ENCODE assay signal across 8 cellular contexts in the genomic region with DNA sequence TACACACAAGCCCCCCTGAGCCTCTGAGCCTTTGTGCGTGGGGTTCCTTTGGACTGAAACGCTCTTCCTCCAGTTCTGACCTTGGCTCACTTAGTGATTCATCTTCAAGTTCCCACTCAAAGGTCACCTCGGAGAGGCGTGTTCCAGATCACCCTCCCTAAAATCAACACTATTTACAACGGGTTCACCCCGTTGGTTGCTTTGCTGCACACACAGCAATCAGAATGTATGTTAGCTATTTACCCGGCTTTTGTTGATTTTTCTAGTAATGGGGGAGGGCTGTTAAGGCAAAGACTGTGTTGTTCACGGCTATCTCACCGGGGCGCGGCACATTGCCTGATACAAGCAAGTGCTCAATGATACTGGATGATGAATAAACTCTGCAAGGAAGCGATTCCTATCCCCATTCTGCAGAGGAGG. TPM values are rescaled to one million over a fixed set of nuclear protein-coding genes. Genes with fewer than 3 reads are reported as not detected.
DNase-seq lines count a peak whose midpoint lies in the region; ATAC-seq and TF ChIP-seq lines count a peak whose summit lies in the region.

No MANE protein-coding gene starts in this region.

- H3K9me3 ChIP-seq in RWPE2 (ENCODE audit: severe bottlenecking), result no peaks in the 10 kb centered on the region
- H3K9me3 ChIP-seq in parathyroid adenoma (ENCODE audit: control insufficient read depth, low read length), result no peaks in the 10 kb centered on the region

- ATAC-seq in RWPE2 (ENCODE audit: low read depth) (no peak), GM21390 (IDR thresholded peaks at IDR 0.05; ENCODE audit: unreplicated experiment) (no peak)

- POLR2A ChIA-PET in HEK293T (lab: Yijun Ruan, JAX), result no interaction called here

- TF ChIP-seq CTCF in RWPE2 (IDR thresholded peaks at IDR 0.05; ENCODE audit: poor library complexity, severe bottlenecking) (no peak), fibroblast of mammary gland (conservative IDR thresholded peaks at IDR 0.05; ENCODE audit: control insufficient read depth, insufficient read depth, low read depth, low read length) (no peak), parathyroid adenoma (IDR thresholded peaks at IDR 0.05) (no peak)

- H3K4me1 ChIP-seq in RWPE2 (ENCODE audit: insufficient read depth, poor library complexity, severe bottlenecking) (peaks cover 5% of the 10 kb centered on the region), parathyroid adenoma (peaks cover 11% of the 10 kb centered on the region)

- H3K4me3 ChIP-seq in RWPE2 (ENCODE audit: severe bottlenecking), result peak overlapping the region; percentile 73
- H3K4me3 ChIP-seq in fibroblast of mammary gland (ENCODE audit: control insufficient read depth, low read depth, low read length), result peak overlapping the region; percentile 70
- H3K4me3 ChIP-seq in parathyroid adenoma (ENCODE audit: low read depth, low read length), result peak overlapping the region; percentile 87

- H3K27me3 ChIP-seq in RWPE2 (ENCODE audit: insufficient read depth, poor library complexity, severe bottlenecking) (no peaks in the 10 kb centered on the region), parathyroid adenoma (ENCODE audit: control insufficient read depth, insufficient read depth, low read length) (no peaks in the 10 kb centered on the region)

- in situ Hi-C loops in G401 (cut with HindIII; ENCODE audit: low sequenced_read_pairs), result no loop called here

- H3K9ac ChIP-seq in parathyroid adenoma, result no peak overlapping the region

- H3K27ac ChIP-seq in RWPE2 (ENCODE audit: poor library complexity, severe bottlenecking) (no peak overlapping the region), parathyroid adenoma (no peak overlapping the region)

- CTCF ChIA-PET in HEK293T (lab: Yijun Ruan, JAX), result no interaction called here

- no peaks in the 10 kb centered on the region for H3K79me2 ChIP-seq in parathyroid adenoma

- DNase-seq in G401 (ENCODE audit: low spot score), result peak; percentile 8
- no peak for DNase-seq in RWPE2 (ENCODE audit: low spot score)
- no peak for DNase-seq in fibroblast of mammary gland (ENCODE audit: low read depth)
- no peak for DNase-seq in DMS114 treated with DMSO at 0.1 percent for 48 hours (lab: John Stamatoyannopoulos, UW; ENCODE audit: unreplicated experiment)
- DNase-seq in HEK293T (ENCODE audit: extremely low spot score), result no peak
- no peak for DNase-seq in stimulated activated naive CD4-positive, alpha-beta T cell treated with Interleukin-2 at 50 U/mL for 16 hours (lab: John Stamatoyannopoulos, UW)

- H3K36me3 ChIP-seq in RWPE2 (ENCODE audit: low read depth) (no peaks in the 10 kb centered on the region), parathyroid adenoma (ENCODE audit: control insufficient read depth, insufficient read depth, low read length) (no peaks in the 10 kb centered on the region)

- H2AFZ ChIP-seq in parathyroid adenoma, result peak overlapping the region; percentile 87

- peak overlapping the region; percentile 73 for H3K4me2 ChIP-seq in parathyroid adenoma (ENCODE audit: low read length)

TF ChIP-seq in HEK293T, 16 proteins besides CTCF, POLR2A, EP300 and RAD21:
- TF ChIP-seq L3MBTL2 (conservative IDR thresholded peaks at IDR 0.05) (no peak), CTBP1 (IDR thresholded peaks at IDR 0.05; ENCODE audit: borderline replicate concordance) (no peak), ELF4 (IDR thresholded peaks at IDR 0.05) (no peak), FOXM1 (IDR thresholded peaks at IDR 0.05; ENCODE audit: borderline replicate concordance) (no peak), TARDBP (IDR thresholded peaks at IDR 0.05) (no peak), ARNT (IDR thresholded peaks at IDR 0.05) (no peak), FOXA1 (IDR thresholded peaks at IDR 0.05) (no peak), SUZ12 (IDR thresholded peaks at IDR 0.05) (no peak), FOXK2 (IDR thresholded peaks at IDR 0.05) (no peak), LEF1 (IDR thresholded peaks at IDR 0.05; ENCODE audit: borderline replicate concordance) (no peak), ZNF384 (IDR thresholded peaks at IDR 0.05) (no peak), HDGF (IDR thresholded peaks at IDR 0.05; ENCODE audit: borderline replicate concordance) (no peak), SP1 (IDR thresholded peaks at IDR 0.05) (no peak), BHLHE40 (IDR thresholded peaks at IDR 0.05; ENCODE audit: borderline replicate concordance) (no peak), NFRKB (IDR thresholded peaks at IDR 0.05) (no peak)
- TF ChIP-seq, protein P1, sequence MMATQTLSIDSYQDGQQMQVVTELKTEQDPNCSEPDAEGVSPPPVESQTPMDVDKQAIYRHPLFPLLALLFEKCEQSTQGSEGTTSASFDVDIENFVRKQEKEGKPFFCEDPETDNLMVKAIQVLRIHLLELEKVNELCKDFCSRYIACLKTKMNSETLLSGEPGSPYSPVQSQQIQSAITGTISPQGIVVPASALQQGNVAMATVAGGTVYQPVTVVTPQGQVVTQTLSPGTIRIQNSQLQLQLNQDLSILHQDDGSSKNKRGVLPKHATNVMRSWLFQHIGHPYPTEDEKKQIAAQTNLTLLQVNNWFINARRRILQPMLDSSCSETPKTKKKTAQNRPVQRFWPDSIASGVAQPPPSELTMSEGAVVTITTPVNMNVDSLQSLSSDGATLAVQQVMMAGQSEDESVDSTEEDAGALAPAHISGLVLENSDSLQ (IDR thresholded peaks at IDR 0.05), result no peak

RNA-seq across cellular contexts. Expression of gene NAGPA, which starts 1.0 kb away (rescaled TPM):
- total RNA-seq in G401 (2014; rRNA removed; shearing (Covaris generic)), result 23.1 and 31.6 TPM in 2 replicates

RNA-seq across cellular contexts. Expression of gene C16orf89, which starts 33.0 kb away (rescaled TPM):
- total RNA-seq in G401 (2014; rRNA removed; shearing (Covaris generic)), result not detected in 2 replicates

RNA-seq across cellular contexts. Expression of gene ALG1, which starts 38.9 kb away (rescaled TPM):
- 24.4 and 42.0 TPM in 2 replicates for total RNA-seq in G401 (2014; rRNA removed; shearing (Covaris generic))
